In the genomic region with DNA sequence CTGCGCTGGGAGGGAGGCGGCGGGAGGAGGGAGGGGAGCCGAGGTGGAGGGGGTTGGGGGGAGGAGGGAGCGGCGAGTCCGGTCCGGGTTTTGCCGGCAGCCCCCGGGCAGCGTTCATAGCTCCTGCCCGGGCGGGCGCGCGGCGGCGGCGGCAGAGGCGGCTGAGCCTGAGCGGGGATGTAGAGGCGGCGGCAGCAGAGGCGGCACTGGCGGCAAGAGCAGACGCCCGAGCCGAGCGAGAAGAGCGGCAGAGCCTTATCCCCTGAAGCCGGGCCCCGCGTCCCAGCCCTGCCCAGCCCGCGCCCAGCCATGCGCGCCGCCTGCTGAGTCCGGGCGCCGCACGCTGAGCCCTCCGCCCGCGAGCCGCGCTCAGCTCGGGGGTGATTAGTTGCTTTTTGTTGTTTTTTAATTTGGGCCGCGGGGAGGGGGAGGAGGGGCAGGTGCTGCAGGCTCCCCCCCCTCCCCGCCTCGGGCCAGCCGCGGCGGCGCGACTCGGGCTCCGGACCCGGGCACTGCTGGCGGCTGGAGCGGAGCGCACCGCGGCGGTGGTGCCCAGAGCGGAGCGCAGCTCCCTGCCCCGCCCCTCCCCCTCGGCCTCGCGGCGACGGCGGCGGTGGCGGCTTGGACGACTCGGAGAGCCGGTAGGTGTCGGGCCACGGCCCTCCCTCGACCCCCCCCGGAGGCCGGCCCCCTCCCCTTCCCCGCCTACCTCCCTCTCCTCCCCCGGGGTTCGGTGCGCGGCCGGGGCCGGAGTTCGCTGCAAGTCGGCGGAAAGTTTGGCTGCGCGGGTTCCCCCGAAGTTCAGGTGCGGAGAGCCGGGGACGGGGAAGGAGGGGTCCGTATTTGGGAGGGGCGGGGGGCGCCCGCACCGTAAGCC, we compare ENCODE assay signal across 1 cellular context.
A peak's percentile ranks its signal among the peaks of the same experiment; 100 is the strongest.
TF ChIP-seq lines count a peak whose summit lies in the region.

Gene CXXC5 (plus strand): TSS at position 145 of the 877 bp plus-strand sequence. CDS start 32,175 bp downstream, outside the sequence.

TF ChIP-seq in HepG2, 621 proteins besides CTCF, POLR2A, EP300 and RAD21 (continued from another document and continues in another):
- TF ChIP-seq, protein P1, sequence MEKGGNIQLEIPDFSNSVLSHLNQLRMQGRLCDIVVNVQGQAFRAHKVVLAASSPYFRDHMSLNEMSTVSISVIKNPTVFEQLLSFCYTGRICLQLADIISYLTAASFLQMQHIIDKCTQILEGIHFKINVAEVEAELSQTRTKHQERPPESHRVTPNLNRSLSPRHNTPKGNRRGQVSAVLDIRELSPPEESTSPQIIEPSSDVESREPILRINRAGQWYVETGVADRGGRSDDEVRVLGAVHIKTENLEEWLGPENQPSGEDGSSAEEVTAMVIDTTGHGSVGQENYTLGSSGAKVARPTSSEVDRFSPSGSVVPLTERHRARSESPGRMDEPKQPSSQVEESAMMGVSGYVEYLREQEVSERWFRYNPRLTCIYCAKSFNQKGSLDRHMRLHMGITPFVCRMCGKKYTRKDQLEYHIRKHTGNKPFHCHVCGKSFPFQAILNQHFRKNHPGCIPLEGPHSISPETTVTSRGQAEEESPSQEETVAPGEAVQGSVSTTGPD (CRISPR knock-in tag; IDR thresholded peaks at IDR 0.05), result no peak
- TF ChIP-seq, protein P2, sequence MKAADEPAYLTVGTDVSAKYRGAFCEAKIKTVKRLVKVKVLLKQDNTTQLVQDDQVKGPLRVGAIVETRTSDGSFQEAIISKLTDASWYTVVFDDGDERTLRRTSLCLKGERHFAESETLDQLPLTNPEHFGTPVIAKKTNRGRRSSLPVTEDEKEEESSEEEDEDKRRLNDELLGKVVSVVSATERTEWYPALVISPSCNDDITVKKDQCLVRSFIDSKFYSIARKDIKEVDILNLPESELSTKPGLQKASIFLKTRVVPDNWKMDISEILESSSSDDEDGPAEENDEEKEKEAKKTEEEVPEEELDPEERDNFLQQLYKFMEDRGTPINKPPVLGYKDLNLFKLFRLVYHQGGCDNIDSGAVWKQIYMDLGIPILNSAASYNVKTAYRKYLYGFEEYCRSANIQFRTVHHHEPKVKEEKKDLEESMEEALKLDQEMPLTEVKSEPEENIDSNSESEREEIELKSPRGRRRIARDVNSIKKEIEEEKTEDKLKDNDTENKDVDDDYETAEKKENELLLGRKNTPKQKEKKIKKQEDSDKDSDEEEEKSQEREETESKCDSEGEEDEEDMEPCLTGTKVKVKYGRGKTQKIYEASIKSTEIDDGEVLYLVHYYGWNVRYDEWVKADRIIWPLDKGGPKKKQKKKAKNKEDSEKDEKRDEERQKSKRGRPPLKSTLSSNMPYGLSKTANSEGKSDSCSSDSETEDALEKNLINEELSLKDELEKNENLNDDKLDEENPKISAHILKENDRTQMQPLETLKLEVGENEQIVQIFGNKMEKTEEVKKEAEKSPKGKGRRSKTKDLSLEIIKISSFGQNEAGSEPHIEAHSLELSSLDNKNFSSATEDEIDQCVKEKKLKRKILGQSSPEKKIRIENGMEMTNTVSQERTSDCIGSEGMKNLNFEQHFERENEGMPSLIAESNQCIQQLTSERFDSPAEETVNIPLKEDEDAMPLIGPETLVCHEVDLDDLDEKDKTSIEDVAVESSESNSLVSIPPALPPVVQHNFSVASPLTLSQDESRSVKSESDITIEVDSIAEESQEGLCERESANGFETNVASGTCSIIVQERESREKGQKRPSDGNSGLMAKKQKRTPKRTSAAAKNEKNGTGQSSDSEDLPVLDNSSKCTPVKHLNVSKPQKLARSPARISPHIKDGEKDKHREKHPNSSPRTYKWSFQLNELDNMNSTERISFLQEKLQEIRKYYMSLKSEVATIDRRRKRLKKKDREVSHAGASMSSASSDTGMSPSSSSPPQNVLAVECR (CRISPR knock-in tag; IDR thresholded peaks at IDR 0.05; ENCODE audit: borderline replicate concordance), result no peak; the same call in 1 of the 2 replicates
- TF ChIP-seq ZKSCAN1 (IDR thresholded peaks at IDR 0.05; ENCODE audit: low read length) (no peak), ZHX1 (CRISPR knock-in tag; IDR thresholded peaks at IDR 0.05; ENCODE audit: low read depth) (no peak), RARA (CRISPR knock-in tag; IDR thresholded peaks at IDR 0.05) (no peak), ATRX (CRISPR knock-in tag; IDR thresholded peaks at IDR 0.05; ENCODE audit: borderline replicate concordance) (no peak), TAF1 (CRISPR knock-in tag; IDR thresholded peaks at IDR 0.05) (peak; percentile 76), ZNF382 (CRISPR knock-in tag; IDR thresholded peaks at IDR 0.05; ENCODE audit: borderline replicate concordance) (no peak), U2AF2 (IDR thresholded peaks at IDR 0.05; ENCODE audit: low read depth, low read length) (no peak), CEBPG (CRISPR knock-in tag; IDR thresholded peaks at IDR 0.05) (peak; percentile 11; the same call in 1 of the 2 replicates), ZNF207 (IDR thresholded peaks at IDR 0.05; ENCODE audit: borderline replicate concordance) (no peak), ZNF83 (CRISPR knock-in tag; IDR thresholded peaks at IDR 0.05; ENCODE audit: borderline replicate concordance) (no peak), CBX1 (IDR thresholded peaks at IDR 0.05; ENCODE audit: low read depth) (no peak), ZNF431 (CRISPR knock-in tag; IDR thresholded peaks at IDR 0.05; ENCODE audit: borderline replicate concordance, low read depth) (no peak), ZNF343 (CRISPR knock-in tag; IDR thresholded peaks at IDR 0.05) (no peak), DNMT1 (CRISPR knock-in tag; IDR thresholded peaks at IDR 0.05) (0 out of 2 replicates have a peak, but pooled peaks have one; percentile 66), KLF16 (CRISPR knock-in tag; IDR thresholded peaks at IDR 0.05) (0 out of 4 replicates have a peak, but pooled peaks of 1 of the 2 experiments have one; percentile 42), ZNF280D (CRISPR knock-in tag; IDR thresholded peaks at IDR 0.05) (no peak), ZSCAN25 (CRISPR knock-in tag; IDR thresholded peaks at IDR 0.05) (peak; percentile 93), ZNF883 (CRISPR knock-in tag; IDR thresholded peaks at IDR 0.05; ENCODE audit: not compliant biosample characterization) (no peak)
- TF ChIP-seq, protein P3, sequence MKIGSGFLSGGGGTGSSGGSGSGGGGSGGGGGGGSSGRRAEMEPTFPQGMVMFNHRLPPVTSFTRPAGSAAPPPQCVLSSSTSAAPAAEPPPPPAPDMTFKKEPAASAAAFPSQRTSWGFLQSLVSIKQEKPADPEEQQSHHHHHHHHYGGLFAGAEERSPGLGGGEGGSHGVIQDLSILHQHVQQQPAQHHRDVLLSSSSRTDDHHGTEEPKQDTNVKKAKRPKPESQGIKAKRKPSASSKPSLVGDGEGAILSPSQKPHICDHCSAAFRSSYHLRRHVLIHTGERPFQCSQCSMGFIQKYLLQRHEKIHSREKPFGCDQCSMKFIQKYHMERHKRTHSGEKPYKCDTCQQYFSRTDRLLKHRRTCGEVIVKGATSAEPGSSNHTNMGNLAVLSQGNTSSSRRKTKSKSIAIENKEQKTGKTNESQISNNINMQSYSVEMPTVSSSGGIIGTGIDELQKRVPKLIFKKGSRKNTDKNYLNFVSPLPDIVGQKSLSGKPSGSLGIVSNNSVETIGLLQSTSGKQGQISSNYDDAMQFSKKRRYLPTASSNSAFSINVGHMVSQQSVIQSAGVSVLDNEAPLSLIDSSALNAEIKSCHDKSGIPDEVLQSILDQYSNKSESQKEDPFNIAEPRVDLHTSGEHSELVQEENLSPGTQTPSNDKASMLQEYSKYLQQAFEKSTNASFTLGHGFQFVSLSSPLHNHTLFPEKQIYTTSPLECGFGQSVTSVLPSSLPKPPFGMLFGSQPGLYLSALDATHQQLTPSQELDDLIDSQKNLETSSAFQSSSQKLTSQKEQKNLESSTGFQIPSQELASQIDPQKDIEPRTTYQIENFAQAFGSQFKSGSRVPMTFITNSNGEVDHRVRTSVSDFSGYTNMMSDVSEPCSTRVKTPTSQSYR (CRISPR knock-in tag; IDR thresholded peaks at IDR 0.05; ENCODE audit: borderline replicate concordance), result peak; percentile 82
- TF ChIP-seq, protein P4, sequence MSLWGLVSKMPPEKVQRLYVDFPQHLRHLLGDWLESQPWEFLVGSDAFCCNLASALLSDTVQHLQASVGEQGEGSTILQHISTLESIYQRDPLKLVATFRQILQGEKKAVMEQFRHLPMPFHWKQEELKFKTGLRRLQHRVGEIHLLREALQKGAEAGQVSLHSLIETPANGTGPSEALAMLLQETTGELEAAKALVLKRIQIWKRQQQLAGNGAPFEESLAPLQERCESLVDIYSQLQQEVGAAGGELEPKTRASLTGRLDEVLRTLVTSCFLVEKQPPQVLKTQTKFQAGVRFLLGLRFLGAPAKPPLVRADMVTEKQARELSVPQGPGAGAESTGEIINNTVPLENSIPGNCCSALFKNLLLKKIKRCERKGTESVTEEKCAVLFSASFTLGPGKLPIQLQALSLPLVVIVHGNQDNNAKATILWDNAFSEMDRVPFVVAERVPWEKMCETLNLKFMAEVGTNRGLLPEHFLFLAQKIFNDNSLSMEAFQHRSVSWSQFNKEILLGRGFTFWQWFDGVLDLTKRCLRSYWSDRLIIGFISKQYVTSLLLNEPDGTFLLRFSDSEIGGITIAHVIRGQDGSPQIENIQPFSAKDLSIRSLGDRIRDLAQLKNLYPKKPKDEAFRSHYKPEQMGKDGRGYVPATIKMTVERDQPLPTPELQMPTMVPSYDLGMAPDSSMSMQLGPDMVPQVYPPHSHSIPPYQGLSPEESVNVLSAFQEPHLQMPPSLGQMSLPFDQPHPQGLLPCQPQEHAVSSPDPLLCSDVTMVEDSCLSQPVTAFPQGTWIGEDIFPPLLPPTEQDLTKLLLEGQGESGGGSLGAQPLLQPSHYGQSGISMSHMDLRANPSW (CRISPR knock-in tag; IDR thresholded peaks at IDR 0.05; ENCODE audit: borderline replicate concordance), result no peak
- TF ChIP-seq, protein P5, sequence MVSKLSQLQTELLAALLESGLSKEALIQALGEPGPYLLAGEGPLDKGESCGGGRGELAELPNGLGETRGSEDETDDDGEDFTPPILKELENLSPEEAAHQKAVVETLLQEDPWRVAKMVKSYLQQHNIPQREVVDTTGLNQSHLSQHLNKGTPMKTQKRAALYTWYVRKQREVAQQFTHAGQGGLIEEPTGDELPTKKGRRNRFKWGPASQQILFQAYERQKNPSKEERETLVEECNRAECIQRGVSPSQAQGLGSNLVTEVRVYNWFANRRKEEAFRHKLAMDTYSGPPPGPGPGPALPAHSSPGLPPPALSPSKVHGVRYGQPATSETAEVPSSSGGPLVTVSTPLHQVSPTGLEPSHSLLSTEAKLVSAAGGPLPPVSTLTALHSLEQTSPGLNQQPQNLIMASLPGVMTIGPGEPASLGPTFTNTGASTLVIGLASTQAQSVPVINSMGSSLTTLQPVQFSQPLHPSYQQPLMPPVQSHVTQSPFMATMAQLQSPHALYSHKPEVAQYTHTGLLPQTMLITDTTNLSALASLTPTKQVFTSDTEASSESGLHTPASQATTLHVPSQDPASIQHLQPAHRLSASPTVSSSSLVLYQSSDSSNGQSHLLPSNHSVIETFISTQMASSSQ (IDR thresholded peaks at IDR 0.05; ENCODE audit: low read depth), result no peak
- TF ChIP-seq, protein P5 (CRISPR knock-in tag; IDR thresholded peaks at IDR 0.05; ENCODE audit: borderline replicate concordance), result no peak; the same call in 1 of the 2 replicates
